8 cellular contexts compared by ENCODE assay signal in the genomic region with DNA sequence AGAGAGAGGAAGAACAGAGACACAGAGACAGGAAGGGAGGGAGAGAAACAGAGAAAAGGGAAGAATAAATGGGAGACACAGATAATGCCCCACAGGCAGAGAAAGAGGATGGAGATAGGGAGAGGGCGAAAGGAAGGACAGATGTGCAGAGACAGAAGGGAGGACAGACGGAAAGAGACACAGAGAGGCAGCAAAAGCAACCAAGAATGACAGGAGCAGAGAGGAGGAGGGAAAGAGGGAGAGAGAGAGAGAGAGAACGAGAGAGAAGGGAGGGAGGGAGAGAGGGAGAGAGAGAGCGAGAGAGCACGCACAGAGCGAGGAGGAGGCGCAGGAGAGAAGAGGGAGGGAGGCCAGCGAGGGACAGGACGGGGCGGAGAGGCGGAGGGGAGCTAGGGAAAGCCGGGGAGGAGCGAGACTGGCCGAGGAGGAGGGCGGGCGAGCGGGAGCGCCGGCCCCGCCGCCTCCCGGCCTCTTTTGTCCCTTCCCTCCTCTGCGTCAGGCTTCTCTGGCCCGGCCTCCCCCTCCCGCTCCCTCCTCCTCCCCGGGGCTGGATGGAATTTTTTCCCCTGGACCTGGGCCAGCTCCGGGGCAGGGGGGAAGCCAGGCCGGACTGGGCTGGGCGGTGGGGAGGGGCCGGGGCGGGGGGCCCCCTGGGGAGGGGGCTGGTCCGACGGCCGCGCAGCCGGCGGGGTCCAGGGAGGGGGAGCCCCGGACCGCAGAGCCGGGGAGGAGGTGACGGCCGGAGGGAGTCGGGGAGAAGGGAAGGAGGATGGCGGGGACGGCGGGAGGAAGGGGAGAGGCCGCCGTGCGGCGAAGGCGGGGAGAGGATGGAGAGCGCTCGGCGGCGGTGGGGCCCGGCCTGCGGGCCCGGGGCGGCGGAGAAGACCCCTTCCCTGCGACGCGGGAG. TPM values are rescaled to one million over a fixed set of nuclear protein-coding genes. Genes with fewer than 3 reads are reported as not detected.
DNase-seq lines count a peak whose midpoint lies in the region; ATAC-seq and TF ChIP-seq lines count a peak whose summit lies in the region.

No MANE protein-coding gene starts in this region.

- no peaks in the 10 kb centered on the region for H3K9me3 ChIP-seq in BLaER1
- no peaks in the 10 kb centered on the region for H3K9me3 ChIP-seq in Peyer's patch

- H3K36me3 ChIP-seq in BLaER1 (peaks cover 19% of the 10 kb centered on the region), Peyer's patch (no peaks in the 10 kb centered on the region)

- H3K4me1 Mint-ChIP-seq in HFFc6 (ENCODE audit: low read depth) (peaks cover 52% of the 10 kb centered on the region), immature natural killer cell (peaks cover 7 to 15% of the 10 kb centered on the region in 2 donors)
- H3K4me1 Mint-ChIP-seq in central memory CD8-positive, alpha-beta T cell, result peaks cover 7% of the 10 kb centered on the region

- peaks cover 23% of the 10 kb centered on the region for H4K20me1 ChIP-seq in BLaER1

- no peaks in the 10 kb centered on the region for H3K27me3 ChIP-seq in BLaER1
- H3K27me3 ChIP-seq in Peyer's patch, result no peaks in the 10 kb centered on the region

- H3K4me1 ChIP-seq in BLaER1 (peaks cover 34% of the 10 kb centered on the region), Peyer's patch (peaks cover 0 to 20% (median 8%) of the 10 kb centered on the region in 4 donors)

- intact Hi-C loops in sciatic nerve (cut with DNase I), result no loop called here

- TF ChIP-seq CTCF in HFFc6 (IDR thresholded peaks at IDR 0.05), result no peak
- no peak for TF ChIP-seq CTCF in Peyer's patch (IDR thresholded peaks at IDR 0.05)

- peaks cover 5% of the 10 kb centered on the region for H3K27me3 Mint-ChIP-seq in HFFc6 (ENCODE audit: insufficient read depth)
- peaks cover 78% of the 10 kb centered on the region for H3K27me3 Mint-ChIP-seq in central memory CD8-positive, alpha-beta T cell
- peaks cover 14 to 36% (median 23%) of the 10 kb centered on the region in 3 donors for H3K27me3 Mint-ChIP-seq in immature natural killer cell (ENCODE audit: low read depth in 3 of 3)

- peak overlapping the region; percentile 96 for H3K4me3 Mint-ChIP-seq in HFFc6
- peak overlapping the region; percentile 64 for H3K4me3 Mint-ChIP-seq in central memory CD8-positive, alpha-beta T cell
- H3K4me3 Mint-ChIP-seq in immature natural killer cell, result peak overlapping the region; percentile 3 to 79 (median 63)

- H3K27ac Mint-ChIP-seq in HFFc6 (peak overlapping the region; percentile 93), immature natural killer cell (peak overlapping the region in 2 of 6 donors; percentile 26 to 31)
- H3K27ac Mint-ChIP-seq in central memory CD8-positive, alpha-beta T cell (ENCODE audit: low read depth), result peak overlapping the region; percentile 29

- H3K27ac ChIP-seq in BLaER1 (peak overlapping the region; percentile 73), Peyer's patch (peak overlapping the region; percentile 80 to 95 (median 84))

- H3K36me3 Mint-ChIP-seq in HFFc6 (ENCODE audit: low read depth) (peaks cover 10% of the 10 kb centered on the region), immature natural killer cell (peaks cover 4 to 8% (median 4%) of the 10 kb centered on the region in 3 donors)
- peaks cover 4% of the 10 kb centered on the region for H3K36me3 Mint-ChIP-seq in central memory CD8-positive, alpha-beta T cell (ENCODE audit: insufficient read depth)

- H3K4me2 ChIP-seq in BLaER1, result peak overlapping the region; percentile 96

- H3K4me3 ChIP-seq in BLaER1 (peak overlapping the region; percentile 79), Peyer's patch (peak overlapping the region; percentile 53 to 87 (median 62))

- peak in 1 of 2 donors; percentile 18 for TF ChIP-seq POLR2A in Peyer's patch (IDR thresholded peaks at IDR 0.05)

- peak overlapping the region; percentile 83 for H3K9ac ChIP-seq in BLaER1

- DNase-seq in HFFc6 (peak; percentile 92), Peyer's patch (peak; percentile 31 to 82 (median 72)), immature natural killer cell (no peak), sciatic nerve (ENCODE audit: low spot score) (peak; percentile 97), MV-4-11 (lab: John Stamatoyannopoulos, UW) (no peak)
- DNase-seq in central memory CD8-positive, alpha-beta T cell (ENCODE audit: low spot score in 2 of 2), result no peak

- H3K9me3 Mint-ChIP-seq in HFFc6 (no peaks in the 10 kb centered on the region), immature natural killer cell (peaks cover 0 to 7% (median under 1%) of the 10 kb centered on the region in 6 donors)
- H3K9me3 Mint-ChIP-seq in central memory CD8-positive, alpha-beta T cell, result peaks cover 6% of the 10 kb centered on the region

- ATAC-seq in central memory CD8-positive, alpha-beta T cell (replicated peaks; ENCODE audit: extremely low read depth, poor library complexity, severe bottlenecking), result no peak
- ATAC-seq in sciatic nerve (peak; percentile 93), GM19467 (IDR thresholded peaks at IDR 0.05; ENCODE audit: unreplicated experiment) (no peak)

RNA-seq across cellular contexts. Expression of gene SPACA6, which starts 4.2 kb away (rescaled TPM):
- total RNA-seq in HFFc6 (2021; fragmentation: NEBNext Ultra II Directional; extraction: Animal tissue kit (Norgen Biotek cat#: 25700)), result 10 to 100 TPM; 12.2 to 14.9 (median 13.3) TPM
- total RNA-seq in Peyer's patch (10 to 100 TPM in 3 of 4 donors, 1 to 10 TPM in 1; 3.0 to 29.7 (median 11.6) TPM), sciatic nerve (47.7 TPM)
- polyA plus RNA-seq in immature natural killer cell, result 1 to 10 TPM in 2 of 3 donors, not detected in 1; 2.3 to 2.4 TPM

RNA-seq across cellular contexts. Expression of gene HAS1, which starts 34.9 kb away (rescaled TPM):
- not detected for total RNA-seq in HFFc6 (2021; fragmentation: NEBNext Ultra II Directional; extraction: Animal tissue kit (Norgen Biotek cat#: 25700))
- total RNA-seq in Peyer's patch (under 1 TPM in 1 of 4 donors, not detected in 3; 0.54 TPM), sciatic nerve (0.58 TPM)
- not detected for polyA plus RNA-seq in immature natural killer cell

RNA-seq across cellular contexts. Expression of gene SIGLEC14, which starts 42.3 kb away (rescaled TPM):
- total RNA-seq in HFFc6 (2021; fragmentation: NEBNext Ultra II Directional; extraction: Animal tissue kit (Norgen Biotek cat#: 25700)), result not detected
- total RNA-seq in Peyer's patch (10 to 100 TPM in 1 of 4 donors, under 1 TPM in 1, not detected in 2; 0.95 to 12.4 TPM), sciatic nerve (4.1 TPM)
- 1 to 10 TPM in 1 of 3 donors, under 1 TPM in 2; 0.12 to 1.9 (median 0.99) TPM for polyA plus RNA-seq in immature natural killer cell

RNA-seq across cellular contexts. Expression of gene SIGLEC5, which starts 58.7 kb away (rescaled TPM):
- total RNA-seq in HFFc6 (2021; fragmentation: NEBNext Ultra II Directional; extraction: Animal tissue kit (Norgen Biotek cat#: 25700)), result not detected
- total RNA-seq in Peyer's patch (1 to 10 TPM in 1 of 4 donors, under 1 TPM in 1, not detected in 2; 0.57 to 9.1 TPM), sciatic nerve (not detected)
- under 1 TPM in 1 of 3 donors, not detected in 2; 0.49 TPM for polyA plus RNA-seq in immature natural killer cell

Comparison
In these comparisons a context has a peak if more than half of its experiments do, and no peak if none do; other contexts are left out.
1. DNase-seq: peak in HFFc6 (single experiment), Peyer's patch (3 of 3) and sciatic nerve (single experiment); none in central memory CD8-positive, alpha-beta T cell (0 of 2), immature natural killer cell (0 of 3) and MV-4-11 (single experiment).
2. Peak in every context shown above with its lines, with median percentiles within 50 percentile points of each other: H3K4me3 Mint-ChIP-seq.